Comparison of ENCODE assay signal across 23 cellular contexts in the genomic region with DNA sequence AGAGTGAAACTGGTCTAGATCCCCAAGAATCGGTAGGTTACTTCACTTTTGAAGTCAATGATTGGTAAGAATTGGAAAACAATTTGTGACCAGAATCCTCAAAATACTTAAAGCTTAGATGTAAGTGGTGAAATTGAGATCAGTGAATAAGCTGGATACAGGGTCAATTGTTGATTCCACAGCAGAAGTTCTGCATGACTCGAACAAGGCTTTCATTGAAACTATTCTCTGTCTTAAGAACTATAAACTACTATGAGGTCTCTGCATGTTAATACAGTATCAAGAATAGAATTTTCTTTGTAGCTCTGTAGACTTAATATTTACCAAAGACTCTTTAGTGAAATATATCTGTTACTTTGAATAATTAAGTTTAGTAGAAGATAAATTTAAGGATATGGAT.
"Had no signal": no experiment of that assay in that cellular context is flagged by ENCODE, and none has a peak within 500 bp of the region (broad histone marks: within the 10 kb centered on the region; RNA-seq: fewer than 3 reads in every experiment).

No MANE protein-coding gene starts in this region.

- H3K27me3 ChIP-seq: colonic mucosa, esophagus muscularis mucosa, gastrocnemius medialis, heart left ventricle had no signal

- FAIRE-seq: endometrium, kidney had no signal

- H3K27ac ChIP-seq: colonic mucosa, esophagus muscularis mucosa, foreskin keratinocyte, gastrocnemius medialis, heart left ventricle, hepatocyte, lower lobe of right lung had no signal

- DNase-seq: colonic mucosa; cortex of kidney; effector CD8-positive, alpha-beta T cell; effector memory CD8-positive, alpha-beta T cell; endodermal cell; foreskin keratinocyte; gastrocnemius medialis; heart left ventricle; hypothalamus; immature natural killer cell; islet precursor cell; kidney; kidney glomerular epithelial cell; left colon; left ventricle myocardium superior; lower lobe of right lung; mesenchymal stem cell; mucosa of descending colon; naive B cell had no signal

- H2AFZ ChIP-seq: hepatocyte had no signal

- H3K4me2 ChIP-seq: hepatocyte had no signal

- H3K36me3 ChIP-seq: colonic mucosa, esophagus muscularis mucosa, gastrocnemius medialis, heart left ventricle, lower lobe of right lung had no signal

- ATAC-seq: effector memory CD8-positive, alpha-beta T cell; foreskin keratinocyte; gastrocnemius medialis; heart left ventricle; left colon; left lobe of liver; left ventricle myocardium superior; lower lobe of right lung; mucosa of descending colon had no signal

- H3K4me1 ChIP-seq: colonic mucosa, esophagus muscularis mucosa, foreskin keratinocyte, gastrocnemius medialis, heart left ventricle, lower lobe of right lung had no signal

- H3K4me3 ChIP-seq: colonic mucosa, esophagus muscularis mucosa, gastrocnemius medialis, heart left ventricle, hepatocyte, lower lobe of right lung, mucosa of descending colon had no signal

- H3K9me3 ChIP-seq: colonic mucosa, esophagus muscularis mucosa, gastrocnemius medialis, heart left ventricle, lower lobe of right lung, mucosa of descending colon had no signal

- H3K79me2 ChIP-seq: hepatocyte had no signal
